8 cellular contexts compared by ENCODE assay signal in genomic region chr6:108260126-108260808, GRCh38. TPM values are rescaled to one million over a fixed set of nuclear protein-coding genes. Genes with fewer than 3 reads are reported as not detected.
DNase-seq lines count a peak whose midpoint lies in the region; ATAC-seq and TF ChIP-seq lines count a peak whose summit lies in the region.

No MANE protein-coding gene starts in this region.

- intact Hi-C loops in lower lobe of right lung (cut with DNase I), result no loop called here

- H3K36me3 ChIP-seq in ES-I3 (ENCODE audit: insufficient read depth, low read length) (no peaks in the 10 kb centered on the region), WERI-Rb-1 (peaks cover 10% of the 10 kb centered on the region; the same call in 1 of the 2 replicates), lower lobe of right lung (peaks cover 7% of the 10 kb centered on the region)

- peak; percentile 47 for DNase-seq in LNCaP clone FGC (ENCODE audit: low read depth)
- DNase-seq in WERI-Rb-1, result no peak
- peak; percentile 3 for DNase-seq in effector CD8-positive, alpha-beta T cell (lab: John Stamatoyannopoulos, UW)
- peak; percentile 50 for DNase-seq in lower lobe of right lung
- peak; percentile 32 for DNase-seq in stimulated activated naive CD8-positive, alpha-beta T cell treated with anti-CD3 and anti-CD28 coated beads, Interleukin-15, Interleukin-2, amounts not matched to agents 100 U/mL and 50 U/mL, for 24 hours
- no peak for DNase-seq in stimulated activated naive CD4-positive, alpha-beta T cell treated with Interleukin-2 at 50 U/mL for 16 hours (lab: John Stamatoyannopoulos, UW)

- H3K9me3 ChIP-seq in ES-I3 (ENCODE audit: control insufficient read depth, insufficient read depth, low read length) (no peaks in the 10 kb centered on the region), WERI-Rb-1 (ENCODE audit: severe bottlenecking) (no peaks in the 10 kb centered on the region), lower lobe of right lung (no peaks in the 10 kb centered on the region)

- TF ChIP-seq CTCF in LNCaP clone FGC (IDR thresholded peaks at IDR 0.05; ENCODE audit: control insufficient read depth, extremely low read depth, insufficient read depth) (no peak), WERI-Rb-1 (IDR thresholded peaks at IDR 0.05; ENCODE audit: low read depth, low read length) (no peak), lower lobe of right lung (IDR thresholded peaks at IDR 0.05) (no peak)

- ATAC-seq in GM21786 (IDR thresholded peaks at IDR 0.05; ENCODE audit: unreplicated experiment), result peak; percentile 3
- ATAC-seq in lower lobe of right lung, result peak; percentile 14 to 46
- ATAC-seq in stimulated activated naive CD8-positive, alpha-beta T cell treated with anti-CD3 and anti-CD28 coated beads, Interleukin-15, Interleukin-2, amounts not matched to agents 100 U/mL and 50 U/mL, for 24 hours, result no peak

- no peaks in the 10 kb centered on the region for H3K27me3 ChIP-seq in WERI-Rb-1 (ENCODE audit: insufficient read depth, low read depth, severe bottlenecking)
- H3K27me3 ChIP-seq in lower lobe of right lung (ENCODE audit: low read depth), result no peaks in the 10 kb centered on the region

- H3K4me1 ChIP-seq in ES-I3 (ENCODE audit: insufficient read depth, low read length), result no peaks in the 10 kb centered on the region
- peaks cover 52% of the 10 kb centered on the region for H3K4me1 ChIP-seq in lower lobe of right lung

- H3K27ac ChIP-seq in WERI-Rb-1 (peak overlapping the region; percentile 82), lower lobe of right lung (peak overlapping the region; percentile 94)

- peak overlapping the region; percentile 90 for H3K4me3 ChIP-seq in LNCaP clone FGC (ENCODE audit: low read depth, low read length)
- H3K4me3 ChIP-seq in WERI-Rb-1 (ENCODE audit: low read depth, low read length), result peak overlapping the region; percentile 98
- H3K4me3 ChIP-seq in lower lobe of right lung, result peak overlapping the region; percentile 99

- H3K9ac ChIP-seq in ES-I3 (ENCODE audit: low read depth, low read length), result peak overlapping the region; percentile 98

RNA-seq across cellular contexts. Expression of gene SNX3, which starts 0.6 kb away (rescaled TPM):
- 230 TPM for total RNA-seq in lower lobe of right lung

RNA-seq across cellular contexts. Expression of gene AFG1L, which starts 34.6 kb away (rescaled TPM):
- 7.4 TPM for total RNA-seq in lower lobe of right lung

Comparison
In these comparisons a context has a peak if more than half of its experiments do, and no peak if none do; other contexts are left out.
1. DNase-seq: peak in LNCaP clone FGC (single experiment), effector CD8-positive, alpha-beta T cell (single experiment), lower lobe of right lung (single experiment) and stimulated activated naive CD8-positive, alpha-beta T cell treated with anti-CD3 and anti-CD28 coated beads, Interleukin-15, Interleukin-2, amounts not matched to agents 100 U/mL and 50 U/mL, for 24 hours (single experiment); none in WERI-Rb-1 (single experiment) and stimulated activated naive CD4-positive, alpha-beta T cell treated with Interleukin-2 at 50 U/mL for 16 hours (single experiment).
2. Peak in every context shown above with its lines, with median percentiles within 50 percentile points of each other: H3K4me3 ChIP-seq.